9 cellular contexts compared by ENCODE assay signal in genomic region chr9:121652037-121652837, GRCh38. TPM values are rescaled to one million over a fixed set of nuclear protein-coding genes. Genes with fewer than 3 reads are reported as not detected.
DNase-seq lines count a peak whose midpoint lies in the region; ATAC-seq and TF ChIP-seq lines count a peak whose summit lies in the region.
"Had no signal": no experiment of that assay in that cellular context is flagged by ENCODE, and none has a peak within 500 bp of the region (broad histone marks: within the 10 kb centered on the region; RNA-seq: fewer than 3 reads in every experiment).

No MANE protein-coding gene starts in this region.

- no peak for ATAC-seq in T-helper 17 cell
- no peak for ATAC-seq in GM21786 (IDR thresholded peaks at IDR 0.05; ENCODE audit: unreplicated experiment)
- ATAC-seq in GM18867 (IDR thresholded peaks at IDR 0.05; ENCODE audit: unreplicated experiment): no peak

- H3K36me3 ChIP-seq in GM23248 (ENCODE audit: low read depth) (no peaks in the 10 kb centered on the region), cardiac muscle cell (no peaks in the 10 kb centered on the region), Karpas-422 (ENCODE audit: insufficient read depth, low read length) (no peaks in the 10 kb centered on the region)

- H3K4me1 Mint-ChIP-seq in T-helper 17 cell: peaks cover 10% of the 10 kb centered on the region

- H3K9ac ChIP-seq in GM23248 (peak overlapping the region; percentile 45), Karpas-422 (ENCODE audit: low read length) (no peak overlapping the region)

- peak overlapping the region; percentile 39 for H2AFZ ChIP-seq in GM23248
- no peak overlapping the region for H2AFZ ChIP-seq in Karpas-422 (ENCODE audit: low read length)

- WGBS in GM23248 (ENCODE audit: low coverage in 1 of 2, low lambda C conversion rate in 2 of 2, missing lambda C conversion rate in 2 of 2), 2 experiments: 22 to 26% methylated on average over 28 to 29 of the region's 29 CpGs

- no peak overlapping the region for H3K27ac Mint-ChIP-seq in T-helper 17 cell

- no peaks in the 10 kb centered on the region for H3K9me2 ChIP-seq in GM23248 (ENCODE audit: insufficient read depth)
- H3K9me2 ChIP-seq in Karpas-422 (replicated peaks; ENCODE audit: insufficient read depth, low read length): no peaks in the 10 kb centered on the region

- peaks cover 3% of the 10 kb centered on the region for H3K36me3 Mint-ChIP-seq in T-helper 17 cell (ENCODE audit: low read depth)

- TF ChIP-seq CTCF in cardiac muscle cell (IDR thresholded peaks at IDR 0.05; ENCODE audit: low read depth, low read length): no peak

- H4K20me1 ChIP-seq in GM23248 (ENCODE audit: insufficient read depth) (no peaks in the 10 kb centered on the region), Karpas-422 (ENCODE audit: insufficient read depth, low read depth, low read length) (no peaks in the 10 kb centered on the region)

- no peaks in the 10 kb centered on the region for H3K79me2 ChIP-seq in GM23248 (ENCODE audit: insufficient read depth)
- no peaks in the 10 kb centered on the region for H3K79me2 ChIP-seq in Karpas-422 (ENCODE audit: low read length)

- H3K4me2 ChIP-seq in GM23248 (ENCODE audit: unreplicated experiment) (peak overlapping the region; percentile 83), Karpas-422 (ENCODE audit: low read depth, low read length, poor library complexity, severe bottlenecking) (no peak overlapping the region)

- H3K27me3 ChIP-seq in GM23248 (replicated peaks; ENCODE audit: insufficient read depth) (peaks cover 16% of the 10 kb centered on the region), cardiac muscle cell (no peaks in the 10 kb centered on the region), Karpas-422 (ENCODE audit: low read length) (no peaks in the 10 kb centered on the region)

- H3K27ac ChIP-seq in GM23248 (no peak overlapping the region), cardiac muscle cell (peak overlapping the region; percentile 45), Karpas-422 (ENCODE audit: low read length) (no peak overlapping the region)

- H3K4me1 ChIP-seq in GM23248 (ENCODE audit: insufficient read depth) (no peaks in the 10 kb centered on the region; the same call in 1 of the 2 replicates), cardiac muscle cell (ENCODE audit: low read depth) (peaks cover 31% of the 10 kb centered on the region), Karpas-422 (ENCODE audit: low read length) (no peaks in the 10 kb centered on the region)

- in situ Hi-C loops in GM23248 (cut with MboI): no loop called here

- DNase-seq in GM23248: peak; percentile 7
- DNase-seq in T-helper 17 cell: no peak
- peak in 1 of 2 donors; percentile 81 for DNase-seq in cardiac muscle cell (ENCODE audit: low read depth in 1 of 2, low spot score in 1 of 2)
- peak; percentile 65 for DNase-seq in retina
- no peak for DNase-seq in Karpas-422
- no peak for DNase-seq in stimulated activated CD4-positive, alpha-beta T cell treated with anti-CD3 and anti-CD28 coated beads, Interleukin-4, amount 100 ng/mL, for 1 hour
- DNase-seq: activated CD4-positive, CD25-positive, alpha-beta regulatory T cell had no signal

- H3K4me3 Mint-ChIP-seq in T-helper 17 cell: peak overlapping the region; percentile 56

- H3F3A ChIP-seq in GM23248 (ENCODE audit: insufficient read depth): no peaks in the 10 kb centered on the region

- H3K9me3 ChIP-seq in GM23248 (ENCODE audit: low read depth) (no peaks in the 10 kb centered on the region), T-helper 17 cell (ENCODE audit: control insufficient read depth, low read length, poor library complexity, severe bottlenecking) (no peaks in the 10 kb centered on the region), cardiac muscle cell (ENCODE audit: low read depth) (no peaks in the 10 kb centered on the region), Karpas-422 (ENCODE audit: low read length) (no peaks in the 10 kb centered on the region)

- H3K4me3 ChIP-seq in GM23248 (peak overlapping the region; percentile 66), cardiac muscle cell (peak overlapping the region; percentile 41), Karpas-422 (ENCODE audit: low read length) (no peak overlapping the region)

- peaks cover 85% of the 10 kb centered on the region for H3K27me3 Mint-ChIP-seq in T-helper 17 cell

RNA-seq across cellular contexts. Expression of gene DAB2IP, which starts 0.8 kb away (rescaled TPM):
- 9.5 and 19.7 TPM in 2 replicates for total RNA-seq in GM23248 (2014; rRNA removed; shearing (Covaris generic))
- polyA plus RNA-seq in GM23248 (2016; fragmentation: Nextera tagmentation; extraction: Ambion mirVana) (2.1 and 2.6 TPM in 2 replicates), cardiac muscle cell (25.7 and 31.7 TPM in 2 replicates)
- total RNA-seq in T-helper 17 cell (not detected), cardiac muscle cell (105 TPM in 2 replicates)
- 0.18 and 1.3 TPM in 2 replicates for total RNA-seq in Karpas-422 (2014; rRNA removed; shearing (Covaris generic); ENCODE audit: low replicate concordance)

Comparison
In these comparisons a context has a peak if more than half of its experiments do, and no peak if none do; other contexts are left out.
1. DNase-seq: peak in GM23248 (single experiment) and retina (single experiment); none in T-helper 17 cell (0 of 3), Karpas-422 (single experiment) and stimulated activated CD4-positive, alpha-beta T cell treated with anti-CD3 and anti-CD28 coated beads, Interleukin-4, amount 100 ng/mL, for 1 hour (single experiment).